In genomic region chr2:85420743-85421705, GRCh38 we compare ENCODE assay signal across 8 cellular contexts. TPM values are rescaled to one million over a fixed set of nuclear protein-coding genes. Genes with fewer than 3 reads are reported as not detected.
DNase-seq lines count a peak whose midpoint lies in the region; ATAC-seq and TF ChIP-seq lines count a peak whose summit lies in the region.

No MANE protein-coding gene starts in this region.

- DNase-seq in NCI-H1105 (lab: John Stamatoyannopoulos, UW) = peak; percentile 68
- DNase-seq in T-helper 1 cell = peak; percentile 72 to 87 (median 83)
- peak; percentile 83 for DNase-seq in amniotic epithelial cell (ENCODE audit: low read depth)
- DNase-seq in left ventricle myocardium inferior = peak; percentile 91
- DNase-seq in renal cortical epithelial cell (ENCODE audit: low read depth) = peak; percentile 58
- peak; percentile 93 to 97 for DNase-seq in aorta

- H3K27ac ChIP-seq in left ventricle myocardium inferior (replicated peaks) = peak overlapping the region; percentile 97
- H3K27ac ChIP-seq in aorta (ENCODE audit: low read depth in 1 of 2, low read length in 2 of 2) = peak overlapping the region in 1 of 2 donors; percentile 19

- H3K27me3 ChIP-seq in left ventricle myocardium inferior (ENCODE audit: low read depth) (no peaks in the 10 kb centered on the region), aorta (ENCODE audit: control insufficient read depth in 1 of 2, insufficient read depth in 2 of 2, low read length in 1 of 2) (no peaks in the 10 kb centered on the region)

- intact Hi-C loops in left ventricle myocardium inferior (cut with micrococcal nuclease) = loop anchor here (2.0 kb wide), 1 partner anchor 132 kb away; no protein-coding TSS in a partner anchor
- intact Hi-C loops in aorta (cut with DNase I) = loop anchor here (1.0 kb wide), 2 partner anchors 130 to 131 kb away; no protein-coding TSS in a partner anchor

- 34 to 37% methylated on average over 31 of the region's 31 CpGs for WGBS in aorta, 2 donors

- H3K9me3 ChIP-seq in left ventricle myocardium inferior (replicated peaks) = no peaks in the 10 kb centered on the region
- no peaks in the 10 kb centered on the region for H3K9me3 ChIP-seq in aorta (ENCODE audit: control insufficient read depth, low read length)

- H3K4me3 ChIP-seq in left ventricle myocardium inferior (peak overlapping the region; percentile 32), aorta (ENCODE audit: low read length in 2 of 2) (no peak overlapping the region)

- H3K4me1 ChIP-seq in left ventricle myocardium inferior (peaks cover 42% of the 10 kb centered on the region), aorta (ENCODE audit: control insufficient read depth in 1 of 2, insufficient read depth in 2 of 2, low read length in 2 of 2) (no peaks in the 10 kb centered on the region)

- ATAC-seq in HG02610 (IDR thresholded peaks at IDR 0.05; ENCODE audit: unreplicated experiment) (peak; percentile 66), aorta (ENCODE audit: low FRiP score) (peak; percentile 92)

- peak; percentile 99 for TF ChIP-seq CTCF in GM12872 (IDR thresholded peaks at IDR 0.05; ENCODE audit: insufficient read depth, low read depth, low read length)
- peak; percentile 100 for TF ChIP-seq CTCF in left ventricle myocardium inferior (IDR thresholded peaks at IDR 0.05; ENCODE audit: borderline replicate concordance)

- H3K36me3 ChIP-seq in left ventricle myocardium inferior (no peaks in the 10 kb centered on the region), aorta (ENCODE audit: control insufficient read depth in 1 of 2, insufficient read depth in 2 of 2, low read length in 1 of 2) (no peaks in the 10 kb centered on the region)

RNA-seq across cellular contexts. Expression of gene SH2D6, which starts 2.5 kb away (rescaled TPM):
- not detected for total RNA-seq in left ventricle myocardium inferior
- total RNA-seq in renal cortical epithelial cell = 0.40 TPM in 1 of 2 replicates, not detected in the other
- total RNA-seq in aorta = not detected
- 1 to 10 TPM in 1 of 2 donors, not detected in 1; 1.5 TPM for polyA plus RNA-seq in aorta

RNA-seq across cellular contexts. Expression of gene CAPG, which starts 10.9 kb away (rescaled TPM):
- total RNA-seq in left ventricle myocardium inferior (3.5 TPM), renal cortical epithelial cell (295 and 502 TPM in 2 replicates), aorta (10 to 100 TPM; 67.1 to 78.5 TPM)
- polyA plus RNA-seq in aorta = 100 to 1,000 TPM in 1 of 2 donors, 10 to 100 TPM in 1; 24.9 to 103 TPM

Comparison
In these comparisons a context has a peak if more than half of its experiments do, and no peak if none do; other contexts are left out.
1. RNA of gene CAPG, which starts 10.9 kb away (total RNA-seq): 295 to 502 TPM in renal cortical epithelial cell and 67.1 to 78.5 TPM in aorta; 3.5 TPM in left ventricle myocardium inferior (single experiment); every median in the first group is over 10 times any median in the second.
2. Peak in every context shown above with its lines, with median percentiles within 50 percentile points of each other: DNase-seq.